1 cellular context compared by ENCODE assay signal in the genomic region with DNA sequence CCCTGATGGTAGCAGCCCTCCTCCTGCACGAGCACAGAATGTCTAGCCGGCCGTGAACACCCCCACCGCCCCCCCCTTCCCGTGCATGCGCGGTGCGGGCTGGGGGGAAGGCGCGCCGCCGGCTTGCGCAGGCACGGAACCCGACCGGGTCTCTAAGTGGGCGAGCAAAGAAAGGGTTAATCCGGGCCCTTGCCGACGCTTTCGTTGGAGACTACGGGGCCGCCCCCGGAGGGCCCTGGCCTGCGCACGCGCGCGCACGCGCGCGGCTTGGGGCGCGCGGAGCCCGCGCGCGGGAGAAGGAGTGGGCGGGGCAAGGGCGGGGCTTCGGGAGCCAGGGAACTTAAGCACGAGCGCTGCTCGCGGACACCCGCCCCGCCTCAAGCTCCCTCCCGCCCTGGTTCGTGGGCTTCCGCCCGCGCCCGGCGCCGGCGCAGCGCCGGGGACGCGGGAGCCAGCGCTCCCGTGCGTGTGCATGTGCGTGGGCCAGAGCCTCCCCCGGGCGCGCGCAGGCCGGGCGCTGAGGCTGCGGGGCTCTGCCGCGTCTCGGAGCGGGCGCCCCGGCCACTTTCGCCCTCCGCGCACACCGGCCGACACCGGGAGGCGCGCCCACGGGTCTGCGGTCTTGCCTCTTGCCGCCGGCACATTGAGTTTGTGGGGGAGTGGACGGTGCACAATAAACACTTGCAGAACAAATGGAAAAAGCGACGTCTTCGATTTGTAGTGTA.
TF ChIP-seq lines count a peak whose summit lies in the region.

No MANE protein-coding gene starts in this region.

TF ChIP-seq in HepG2, 621 proteins besides CTCF, POLR2A, EP300 and RAD21 (continued from another document and continues in another):
- TF ChIP-seq E2F1 (CRISPR knock-in tag; IDR thresholded peaks at IDR 0.05) (no peak), MAFK (conservative IDR thresholded peaks at IDR 0.05 in 1 of 2, IDR thresholded peaks at IDR 0.05 in 1 of 2; ENCODE audit: low read length in 2 of 2) (no peak), PAWR (CRISPR knock-in tag; IDR thresholded peaks at IDR 0.05; ENCODE audit: borderline replicate concordance) (no peak), PHF21A (CRISPR knock-in tag; IDR thresholded peaks at IDR 0.05) (peak; percentile 35; the same call in 1 of the 2 replicates), ZMYM4 (CRISPR knock-in tag; IDR thresholded peaks at IDR 0.05) (0 out of 2 replicates have a peak, but pooled peaks have one; percentile 23), YEATS4 (CRISPR knock-in tag; IDR thresholded peaks at IDR 0.05; ENCODE audit: borderline replicate concordance) (peak; percentile 2; the same call in 1 of the 2 replicates), ZNF878 (CRISPR knock-in tag; IDR thresholded peaks at IDR 0.05) (no peak), ZSCAN29 (CRISPR knock-in tag; conservative IDR thresholded peaks at IDR 0.05) (no peak), FLYWCH1 (CRISPR knock-in tag; IDR thresholded peaks at IDR 0.05) (no peak), ZNF101 (CRISPR knock-in tag; IDR thresholded peaks at IDR 0.05; ENCODE audit: borderline replicate concordance, low read depth) (no peak), WIZ (CRISPR knock-in tag; IDR thresholded peaks at IDR 0.05) (no peak), U2AF2 (IDR thresholded peaks at IDR 0.05; ENCODE audit: low read depth, low read length) (no peak), ATF7-NPFF (CRISPR knock-in tag; IDR thresholded peaks at IDR 0.05; ENCODE audit: low read depth) (peak; percentile 20; the same call in 1 of the 2 replicates), ZFX (CRISPR knock-in tag; IDR thresholded peaks at IDR 0.05; ENCODE audit: low read depth) (peak; percentile 34; the same call in 1 of the 2 replicates), ZNF737 (CRISPR knock-in tag; IDR thresholded peaks at IDR 0.05; ENCODE audit: borderline replicate concordance) (no peak), CENPBD1 (CRISPR knock-in tag; IDR thresholded peaks at IDR 0.05; ENCODE audit: borderline replicate concordance, low read depth) (no peak), PATZ1 (CRISPR knock-in tag; IDR thresholded peaks at IDR 0.05) (peak; percentile 97), ZFY (CRISPR knock-in tag; IDR thresholded peaks at IDR 0.05) (peak; percentile 44), GLI4 (CRISPR knock-in tag; IDR thresholded peaks at IDR 0.05; ENCODE audit: borderline replicate concordance) (no peak), CENPT (CRISPR knock-in tag; IDR thresholded peaks at IDR 0.05; ENCODE audit: low read depth) (no peak), ZSCAN9 (CRISPR knock-in tag; IDR thresholded peaks at IDR 0.05; ENCODE audit: borderline replicate concordance) (no peak), MAFF (IDR thresholded peaks at IDR 0.05; ENCODE audit: low read depth, low read length) (no peak), TBX3 (IDR thresholded peaks at IDR 0.05; ENCODE audit: borderline replicate concordance) (no peak), THAP11 (CRISPR knock-in tag; IDR thresholded peaks at IDR 0.05) (peak; percentile 40; the same call in 1 of the 2 replicates), RNF2 (conservative IDR thresholded peaks at IDR 0.05; ENCODE audit: low read depth) (0 out of 2 replicates have a peak, but pooled peaks have one; percentile 23), THYN1 (CRISPR knock-in tag; IDR thresholded peaks at IDR 0.05; ENCODE audit: borderline replicate concordance, low read depth) (no peak), BCL6 (CRISPR knock-in tag; IDR thresholded peaks at IDR 0.05) (0 out of 2 replicates have a peak, but pooled peaks have one; percentile 46), NFKB2 (CRISPR knock-in tag; IDR thresholded peaks at IDR 0.05; ENCODE audit: borderline replicate concordance) (no peak; the same call in 1 of the 2 replicates), MIER2 (CRISPR knock-in tag; IDR thresholded peaks at IDR 0.05) (no peak), SAP130 (CRISPR knock-in tag; IDR thresholded peaks at IDR 0.05; ENCODE audit: low read depth) (peak; percentile 1; the same call in 1 of the 2 replicates), FOSL2 (CRISPR knock-in tag; IDR thresholded peaks at IDR 0.05) (no peak), TEAD3 (CRISPR knock-in tag; optimal IDR thresholded peaks at IDR 0.05; ENCODE audit: borderline replicate concordance) (no peak), TFDP1 (CRISPR knock-in tag; IDR thresholded peaks at IDR 0.05; ENCODE audit: borderline replicate concordance) (peak; percentile 49; the same call in 1 of the 2 replicates), RBM22 (optimal IDR thresholded peaks at IDR 0.05; ENCODE audit: low read length) (no peak), PHB2 (IDR thresholded peaks at IDR 0.05; ENCODE audit: partially characterized antibody) (no peak), ZSCAN21 (CRISPR knock-in tag; IDR thresholded peaks at IDR 0.05; ENCODE audit: borderline replicate concordance) (peak; percentile 58; the same call in 1 of the 2 replicates), ZBTB14 (CRISPR knock-in tag; IDR thresholded peaks at IDR 0.05) (peak; percentile 95), ARNT2 (CRISPR knock-in tag; IDR thresholded peaks at IDR 0.05; ENCODE audit: low read depth) (no peak), XBP1 (CRISPR knock-in tag; IDR thresholded peaks at IDR 0.05) (no peak)
- TF ChIP-seq, protein P1, sequence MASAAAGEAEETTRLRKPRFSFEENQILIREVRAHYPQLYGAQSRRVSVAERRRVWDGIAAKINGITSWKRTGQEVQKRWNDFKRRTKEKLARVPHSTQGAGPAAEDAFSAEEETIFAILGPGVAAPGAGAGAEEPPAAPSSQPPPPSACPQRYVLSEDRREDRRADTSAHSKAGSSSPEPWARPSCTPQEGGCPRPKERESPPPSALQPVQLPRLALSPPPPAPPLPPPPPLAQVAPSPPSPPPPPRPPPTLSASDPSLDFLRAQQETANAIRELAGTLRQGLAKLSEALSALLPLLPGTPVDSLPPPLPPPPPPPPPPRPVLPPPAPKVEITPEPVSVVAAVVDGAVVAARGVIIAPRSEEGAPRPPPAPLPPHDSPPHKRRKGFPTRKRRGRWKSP (CRISPR knock-in tag; IDR thresholded peaks at IDR 0.05), result no peak
- TF ChIP-seq, protein P2, sequence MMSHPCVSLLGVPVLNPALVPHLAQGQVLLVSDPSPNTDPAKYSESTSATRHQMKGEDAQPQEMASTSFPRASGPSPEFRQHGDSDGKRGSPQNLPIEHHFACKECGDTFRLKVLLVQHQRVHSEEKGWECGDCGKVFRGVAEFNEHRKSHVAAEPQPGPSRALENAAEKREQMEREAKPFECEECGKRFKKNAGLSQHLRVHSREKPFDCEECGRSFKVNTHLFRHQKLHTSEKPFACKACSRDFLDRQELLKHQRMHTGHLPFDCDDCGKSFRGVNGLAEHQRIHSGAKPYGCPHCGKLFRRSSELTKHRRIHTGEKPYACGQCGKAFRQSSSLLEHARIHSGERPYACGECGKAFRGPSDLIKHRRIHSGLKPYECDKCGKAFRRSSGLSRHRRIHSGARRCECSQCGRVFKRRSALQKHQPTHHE (CRISPR knock-in tag; IDR thresholded peaks at IDR 0.05; ENCODE audit: borderline replicate concordance), result no peak
- TF ChIP-seq, protein P3, sequence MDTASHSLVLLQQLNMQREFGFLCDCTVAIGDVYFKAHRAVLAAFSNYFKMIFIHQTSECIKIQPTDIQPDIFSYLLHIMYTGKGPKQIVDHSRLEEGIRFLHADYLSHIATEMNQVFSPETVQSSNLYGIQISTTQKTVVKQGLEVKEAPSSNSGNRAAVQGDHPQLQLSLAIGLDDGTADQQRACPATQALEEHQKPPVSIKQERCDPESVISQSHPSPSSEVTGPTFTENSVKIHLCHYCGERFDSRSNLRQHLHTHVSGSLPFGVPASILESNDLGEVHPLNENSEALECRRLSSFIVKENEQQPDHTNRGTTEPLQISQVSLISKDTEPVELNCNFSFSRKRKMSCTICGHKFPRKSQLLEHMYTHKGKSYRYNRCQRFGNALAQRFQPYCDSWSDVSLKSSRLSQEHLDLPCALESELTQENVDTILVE (CRISPR knock-in tag; IDR thresholded peaks at IDR 0.05), result no peak
- TF ChIP-seq, protein P4, sequence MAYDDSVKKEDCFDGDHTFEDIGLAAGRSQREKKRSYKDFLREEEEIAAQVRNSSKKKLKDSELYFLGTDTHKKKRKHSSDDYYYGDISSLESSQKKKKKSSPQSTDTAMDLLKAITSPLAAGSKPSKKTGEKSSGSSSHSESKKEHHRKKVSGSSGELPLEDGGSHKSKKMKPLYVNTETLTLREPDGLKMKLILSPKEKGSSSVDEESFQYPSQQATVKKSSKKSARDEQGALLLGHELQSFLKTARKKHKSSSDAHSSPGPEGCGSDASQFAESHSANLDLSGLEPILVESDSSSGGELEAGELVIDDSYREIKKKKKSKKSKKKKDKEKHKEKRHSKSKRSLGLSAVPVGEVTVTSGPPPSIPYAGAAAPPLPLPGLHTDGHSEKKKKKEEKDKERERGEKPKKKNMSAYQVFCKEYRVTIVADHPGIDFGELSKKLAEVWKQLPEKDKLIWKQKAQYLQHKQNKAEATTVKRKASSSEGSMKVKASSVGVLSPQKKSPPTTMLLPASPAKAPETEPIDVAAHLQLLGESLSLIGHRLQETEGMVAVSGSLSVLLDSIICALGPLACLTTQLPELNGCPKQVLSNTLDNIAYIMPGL (CRISPR knock-in tag; IDR thresholded peaks at IDR 0.05; ENCODE audit: borderline replicate concordance in 1 of 2, low read depth in 1 of 2), result 0 out of 4 replicates have a peak, but pooled peaks of 1 of the 2 experiments have one; percentile 10
